34 cellular contexts compared by ENCODE assay signal in the genomic region with DNA sequence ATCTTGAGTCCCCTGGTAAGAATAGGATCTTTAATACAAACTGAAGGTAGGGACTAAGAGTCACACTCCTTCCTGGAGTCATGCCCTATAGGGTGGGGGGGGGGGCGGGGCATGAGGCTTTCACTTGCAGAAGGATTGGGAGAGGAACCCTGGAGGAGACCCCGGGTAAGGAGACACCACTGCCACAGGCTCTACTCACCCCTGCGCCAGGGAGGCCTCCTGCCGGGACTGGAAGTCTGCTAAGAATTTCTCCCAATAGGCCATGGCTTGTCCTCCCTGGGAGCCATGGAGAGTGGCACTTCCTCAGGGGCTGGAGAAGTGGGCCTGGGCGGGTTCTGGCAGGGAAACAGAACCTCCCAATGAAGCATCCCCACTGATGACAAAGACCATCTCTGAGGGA.
"Had no signal": no experiment of that assay in that cellular context is flagged by ENCODE, and none has a peak within 500 bp of the region (broad histone marks: within the 10 kb centered on the region; RNA-seq: fewer than 3 reads in every experiment).

No MANE protein-coding gene starts in this region.

- H3K4me3 Mint-ChIP-seq: activated B cell treated with CpG ODN at 0.5 μM for 24 hours; activated CD4-positive, alpha-beta memory T cell treated with anti-CD3 and anti-CD28 coated beads for 36 hours; activated naive CD4-positive, alpha-beta T cell treated with anti-CD3 and anti-CD28 coated beads, Interleukin-2, amount 10 ng/mL, durations not matched to agents 7 days and 5 days; activated naive CD8-positive, alpha-beta T cell; activated naive CD8-positive, alpha-beta T cell treated with anti-CD3 and anti-CD28 coated beads, Interleukin-2, amount 50 U/mL, for 24 hours; activated T-cell treated with anti-CD3 and anti-CD28 coated beads, Interleukin-2, amount 50 U/mL, for 4 hours; activated T-helper 1 cell treated with anti-CD3 and anti-CD28 coated beads, Interleukin-12 subunit alpha, Interleukin-12 subunit beta, Interleukin-2, Interleukin-4 antibody, amounts not matched to agents 30 ng/mL and 10 ng/mL and 1 ng/mL, durations not matched to agents 14 hours and 24 hours and 36 hours; brain had no signal

- H3K4me2 ChIP-seq: KMS-11, PC-9 had no signal

- H3K27me3 Mint-ChIP-seq: activated B cell treated with CpG ODN at 0.5 μM for 24 hours; activated CD4-positive, alpha-beta memory T cell treated with anti-CD3 and anti-CD28 coated beads for 36 hours; activated naive CD4-positive, alpha-beta T cell treated with anti-CD3 and anti-CD28 coated beads, Interleukin-2, amount 10 ng/mL, durations not matched to agents 7 days and 5 days; activated naive CD8-positive, alpha-beta T cell treated with anti-CD3 and anti-CD28 coated beads, Interleukin-2, amount 50 U/mL, for 24 hours; brain had no signal

- H3K27ac ChIP-seq: KMS-11, PC-9, RWPE1, VCaP had no signal

- H3K4me3 ChIP-seq: PC-9 had no signal

- H2AFZ ChIP-seq: PC-9 had no signal

- ATAC-seq: activated naive CD8-positive, alpha-beta T cell treated with anti-CD3 and anti-CD28 coated beads, Interleukin-2, amount 50 U/mL, for 24 hours; activated T-cell treated with anti-CD3 and anti-CD28 coated beads, Interleukin-2, amount 50 U/mL, for 4 hours had no signal

- H3K27ac Mint-ChIP-seq: activated B cell treated with CpG ODN at 0.5 μM for 24 hours; activated CD4-positive, alpha-beta memory T cell treated with anti-CD3 and anti-CD28 coated beads for 36 hours; activated naive CD4-positive, alpha-beta T cell treated with anti-CD3 and anti-CD28 coated beads, Interleukin-2, amount 10 ng/mL, durations not matched to agents 7 days and 5 days; activated naive CD8-positive, alpha-beta T cell; activated naive CD8-positive, alpha-beta T cell treated with anti-CD3 and anti-CD28 coated beads, Interleukin-2, amount 50 U/mL, for 24 hours; activated T-helper 1 cell treated with anti-CD3 and anti-CD28 coated beads, Interleukin-12 subunit alpha, Interleukin-12 subunit beta, Interleukin-2, Interleukin-4 antibody, amounts not matched to agents 30 ng/mL and 10 ng/mL and 1 ng/mL, durations not matched to agents 14 hours and 24 hours and 36 hours had no signal

- DNase-seq: activated B cell treated with CpG ODN at 0.5 μM for 24 hours; activated CD4-positive, alpha-beta memory T cell treated with anti-CD3 and anti-CD28 coated beads for 36 hours; activated CD4-positive, alpha-beta T cell treated with anti-CD3 and anti-CD28 coated beads for 4 hours; activated CD4-positive, alpha-beta T cell treated with anti-CD3 and anti-CD28 coated beads, Interleukin-2, amount 50 U/mL, for 1 hour; activated CD4-positive, CD25-positive, alpha-beta regulatory T cell treated with anti-CD3 and anti-CD28 coated beads, Interleukin-2, amount 50 U/mL, for 72 hours; activated CD8-positive, alpha-beta memory T cell treated with anti-CD3 and anti-CD28 coated beads, Interleukin-2, amount 50 U/mL, for 4 hours; activated naive CD4-positive, alpha-beta T cell treated with anti-CD3 and anti-CD28 coated beads, Interleukin-2, amount 10 ng/mL, durations not matched to agents 7 days and 5 days; activated naive CD8-positive, alpha-beta T cell treated with anti-CD3 and anti-CD28 coated beads, Interleukin-2, amount 50 U/mL, for 24 hours; activated T-cell treated with anti-CD3 and anti-CD28 coated beads for 4 hours; activated T-cell treated with anti-CD3 and anti-CD28 coated beads, Interleukin-2, amount 50 U/mL, for 4 hours; MM.1S; MV-4-11; NCI-H1092; NCI-H1417; NCI-H146; NCI-H187; NCI-H2029 treated with DMSO at 0.1 percent for 48 hours; NCI-H2107; NCI-H2171; NCI-H510A; NCI-H526; NCI-H748 treated with DMSO at 0.1 percent for 48 hours; NK-92 treated with Interleukin-12 subunit alpha and Interleukin-12 subunit beta, amount 100 ng/mL, for 24 hours; PC-9; SW 1271; T-helper 1 cell; T-helper 2 cell; T-helper 9 cell had no signal

- H3K4me1 Mint-ChIP-seq: activated B cell treated with CpG ODN at 0.5 μM for 24 hours; activated naive CD4-positive, alpha-beta T cell treated with anti-CD3 and anti-CD28 coated beads, Interleukin-2, amount 10 ng/mL, durations not matched to agents 7 days and 5 days; activated naive CD8-positive, alpha-beta T cell treated with anti-CD3 and anti-CD28 coated beads, Interleukin-2, amount 50 U/mL, for 24 hours had no signal

- H3K36me3 Mint-ChIP-seq: activated CD4-positive, alpha-beta memory T cell treated with anti-CD3 and anti-CD28 coated beads for 36 hours; activated naive CD4-positive, alpha-beta T cell treated with anti-CD3 and anti-CD28 coated beads, Interleukin-2, amount 10 ng/mL, durations not matched to agents 7 days and 5 days; activated naive CD8-positive, alpha-beta T cell; brain had no signal

- H3K9me3 Mint-ChIP-seq: activated naive CD8-positive, alpha-beta T cell treated with anti-CD3 and anti-CD28 coated beads, Interleukin-2, amount 50 U/mL, for 24 hours; activated T-helper 1 cell treated with anti-CD3 and anti-CD28 coated beads, Interleukin-12 subunit alpha, Interleukin-12 subunit beta, Interleukin-2, Interleukin-4 antibody, amounts not matched to agents 30 ng/mL and 10 ng/mL and 1 ng/mL, durations not matched to agents 14 hours and 24 hours and 36 hours had no signal
